ENCODE assay signal across 1 cellular context in genomic region chr12:66092559-66093269, GRCh38.
TF ChIP-seq lines count a peak whose summit lies in the region.

No MANE protein-coding gene starts in this region.

TF ChIP-seq in IMR-90, 13 proteins besides CTCF, POLR2A, EP300 and RAD21:
- TF ChIP-seq CEBPB (IDR thresholded peaks at IDR 0.05; ENCODE audit: low read depth, low read length) (no peak), CHD1 (IDR thresholded peaks at IDR 0.05; ENCODE audit: low read depth, low read length) (no peak), RFX5 (IDR thresholded peaks at IDR 0.05; ENCODE audit: low read depth, low read length) (no peak), BHLHE40 (IDR thresholded peaks at IDR 0.05; ENCODE audit: low read depth, low read length) (no peak), NFE2L2 (IDR thresholded peaks at IDR 0.05; ENCODE audit: low read depth, low read length) (no peak), SMC3 (IDR thresholded peaks at IDR 0.05; ENCODE audit: low read depth, low read length) (no peak), USF2 (IDR thresholded peaks at IDR 0.05; ENCODE audit: low read depth, low read length) (no peak)
TF ChIP-seq in IMR-90: peak in this region for 0.
